8 cellular contexts compared by ENCODE assay signal in the genomic region with DNA sequence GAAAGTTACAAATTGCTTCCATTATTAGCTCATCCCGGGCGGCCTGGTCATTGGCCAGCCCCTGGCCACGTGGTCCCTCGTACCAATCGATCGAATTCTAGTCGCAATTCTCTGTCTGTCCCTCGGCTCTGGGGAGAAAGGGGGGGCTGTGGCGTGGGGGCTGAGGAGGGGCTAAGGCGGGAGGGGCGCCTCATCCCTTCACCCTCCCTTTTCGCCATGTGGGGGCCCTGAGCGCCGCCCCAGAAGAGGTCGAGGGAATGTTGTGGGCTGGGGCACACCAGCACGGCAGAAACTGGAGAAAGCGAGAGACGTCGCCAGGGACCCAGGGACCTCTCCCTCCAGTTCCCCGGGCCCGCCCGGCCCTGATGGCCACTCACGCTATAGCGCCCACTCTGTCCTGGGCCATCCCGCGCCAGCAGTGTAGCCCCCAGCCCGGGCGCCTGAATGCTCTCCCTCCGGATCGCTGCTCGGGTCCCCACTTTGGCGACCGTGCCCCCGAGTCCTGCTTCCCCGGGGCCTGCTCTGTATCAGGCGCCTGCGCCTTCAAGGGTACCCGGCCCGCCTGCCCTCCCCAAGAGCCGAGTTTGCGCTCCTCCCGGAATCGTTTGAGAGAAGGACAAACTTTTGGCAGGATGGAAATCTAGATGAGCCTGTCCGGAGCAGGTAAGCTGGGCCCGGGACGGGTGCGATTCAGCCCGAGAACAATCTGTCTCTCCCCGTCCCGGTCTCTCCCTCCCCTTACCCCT.
DNase-seq lines count a peak whose midpoint lies in the region; ATAC-seq and TF ChIP-seq lines count a peak whose summit lies in the region.

No MANE protein-coding gene starts in this region.

- H4K8ac ChIP-seq in mesenchymal stem cell (ENCODE audit: low read length), result no peak overlapping the region

- H3K4me2 ChIP-seq in mesenchymal stem cell (ENCODE audit: low read length, poor library complexity, severe bottlenecking), result peak overlapping the region; percentile 88

- H2AFZ ChIP-seq in mesenchymal stem cell (ENCODE audit: low read depth, low read length), result no peak overlapping the region

- H3K36me3 ChIP-seq in colonic mucosa, result no peaks in the 10 kb centered on the region
- H3K36me3 ChIP-seq in mesenchymal stem cell (ENCODE audit: control insufficient read depth in 1 of 2, insufficient read depth in 2 of 2, low read depth in 1 of 2, low read length in 2 of 2), result peaks cover 0 to 11% of the 10 kb centered on the region in 2 experiments
- no peaks in the 10 kb centered on the region for H3K36me3 ChIP-seq in upper lobe of left lung

- H2BK12ac ChIP-seq in mesenchymal stem cell (ENCODE audit: low read length in 2 of 2), result no peak overlapping the region

- no peak for TF ChIP-seq POLR2A in upper lobe of left lung (IDR thresholded peaks at IDR 0.05)

- H3K23ac ChIP-seq in mesenchymal stem cell (ENCODE audit: low read length in 2 of 2), result no peak overlapping the region

- H3K27me3 ChIP-seq in colonic mucosa, result peaks cover 22% of the 10 kb centered on the region
- peaks cover 0 to 74% of the 10 kb centered on the region in 2 experiments for H3K27me3 ChIP-seq in mesenchymal stem cell (ENCODE audit: control insufficient read depth in 1 of 2, insufficient read depth in 1 of 2, low read length in 2 of 2)
- H3K27me3 ChIP-seq in upper lobe of left lung, result peaks cover 2 to 15% (median 6%) of the 10 kb centered on the region in 4 donors

- H3K27ac ChIP-seq in colonic mucosa, result peak overlapping the region; percentile 44
- no peak overlapping the region for H3K27ac ChIP-seq in mesenchymal stem cell (ENCODE audit: low read length, poor library complexity, severe bottlenecking)
- H3K27ac ChIP-seq in upper lobe of left lung, result peak overlapping the region in 2 of 4 donors; percentile 9 to 37

- no peaks in the 10 kb centered on the region for H3K79me1 ChIP-seq in mesenchymal stem cell (replicated peaks; ENCODE audit: low read length, poor library complexity, severe bottlenecking)

- H3K4me1 ChIP-seq in colonic mucosa (no peaks in the 10 kb centered on the region), mesenchymal stem cell (ENCODE audit: control insufficient read depth, insufficient read depth, low read depth, low read length) (peaks cover 15% of the 10 kb centered on the region), upper lobe of left lung (peaks cover 13 to 18% (median 14%) of the 10 kb centered on the region in 4 donors)

- TF ChIP-seq EP300 in upper lobe of left lung (IDR thresholded peaks at IDR 0.05), result no peak

- H3K9ac ChIP-seq in colonic mucosa (ENCODE audit: low read depth in 2 of 2, low read length in 2 of 2) (peak overlapping the region; percentile 7 to 76), mesenchymal stem cell (ENCODE audit: low read length) (peak overlapping the region; percentile 89)

- H3K4ac ChIP-seq in mesenchymal stem cell (ENCODE audit: low read depth in 1 of 2, low read length in 2 of 2), result no peak overlapping the region

- no peak overlapping the region for H2BK15ac ChIP-seq in mesenchymal stem cell (ENCODE audit: low read depth, poor library complexity, severe bottlenecking)

- H2BK120ac ChIP-seq in mesenchymal stem cell (ENCODE audit: low read depth, low read length), result no peak overlapping the region

- H3K4me3 ChIP-seq in colonic mucosa (peak overlapping the region; percentile 29), mesenchymal stem cell (ENCODE audit: insufficient read depth in 1 of 2, low read depth in 1 of 2, low read length in 2 of 2) (peak overlapping the region; percentile 55 to 93), upper lobe of left lung (peak overlapping the region in 3 of 4 donors; percentile 33 to 50 (median 45))

- WGBS in mesenchymal stem cell, result 1% methylated on average over 33 of the region's 50 CpGs
- 2 to 5% methylated on average over 12 to 29 of the region's 50 CpGs for WGBS in upper lobe of left lung, 2 donors

- peak; percentile 57 to 79 for ATAC-seq in upper lobe of left lung (ENCODE audit: low FRiP score in 2 of 2)
- ATAC-seq in HG03280 (IDR thresholded peaks at IDR 0.05; ENCODE audit: unreplicated experiment), result no peak

- DNase-seq in NCI-H2227 (lab: John Stamatoyannopoulos, UW; ENCODE audit: unreplicated experiment) (peak; percentile 25), NCI-H2227 treated with DMSO at 0.1 percent for 48 hours (lab: John Stamatoyannopoulos, UW) (no peak), colonic mucosa (no peak), mesenchymal stem cell (no peak), upper lobe of left lung (peak in 1 of 2 donors; percentile 82), NCI-H146 treated with DMSO at 0.1 percent for 48 hours (lab: John Stamatoyannopoulos, UW; ENCODE audit: unreplicated experiment) (no peak), dedifferentiated amniotic fluid mesenchymal stem cell (ENCODE audit: extremely low spot score) (no peak)

- no peak overlapping the region for H2BK5ac ChIP-seq in mesenchymal stem cell (ENCODE audit: low read depth, low read length, poor library complexity, severe bottlenecking)

- H4K91ac ChIP-seq in mesenchymal stem cell (ENCODE audit: low read length), result peak overlapping the region; percentile 7

- H3K18ac ChIP-seq in mesenchymal stem cell (ENCODE audit: low read depth in 1 of 2, low read length in 2 of 2), result no peak overlapping the region

- no peak overlapping the region for H2AK5ac ChIP-seq in mesenchymal stem cell (ENCODE audit: low read length, severe bottlenecking)

- H3K14ac ChIP-seq in mesenchymal stem cell (ENCODE audit: low read length in 2 of 2), result no peak overlapping the region

- TF ChIP-seq CTCF in colonic mucosa (IDR thresholded peaks at IDR 0.05), result no peak
- TF ChIP-seq CTCF in upper lobe of left lung (IDR thresholded peaks at IDR 0.05), result no peak

- intact Hi-C loops in colonic mucosa (cut with DNase I), result no loop called here

- H3K9me3 ChIP-seq in colonic mucosa (no peaks in the 10 kb centered on the region), mesenchymal stem cell (ENCODE audit: control insufficient read depth, low read length) (no peaks in the 10 kb centered on the region), upper lobe of left lung (no peaks in the 10 kb centered on the region)
